ENCODE assay signal across 24 cellular contexts in genomic region chr1:950268-950667, GRCh38. TPM values are rescaled to one million over a fixed set of nuclear protein-coding genes. Genes with fewer than 3 reads are reported as not detected.
"Had no signal": no experiment of that assay in that cellular context is flagged by ENCODE, and none has a peak within 500 bp of the region (broad histone marks: within the 10 kb centered on the region; RNA-seq: fewer than 3 reads in every experiment).

No MANE protein-coding gene starts in this region.

- FAIRE-seq: endometrium had no signal

- H3K4me3 Mint-ChIP-seq: natural killer cell treated with Interleukin-12 subunit alpha and Interleukin-12 subunit beta and Interleukin-15 and Interleukin-18, amount 100 ng/mL, for 72 hours; type B pancreatic cell had no signal

- ATAC-seq: left colon; left ventricle myocardium superior; natural killer cell treated with Interleukin-12 subunit alpha and Interleukin-12 subunit beta and Interleukin-15 and Interleukin-18, amount 100 ng/mL, for 72 hours; sciatic nerve had no signal

- H3K27me3 Mint-ChIP-seq: natural killer cell treated with Interleukin-12 subunit alpha and Interleukin-12 subunit beta and Interleukin-15 and Interleukin-18, amount 100 ng/mL, for 72 hours; type B pancreatic cell had no signal

- H3K36me3 Mint-ChIP-seq: natural killer cell treated with Interleukin-12 subunit alpha and Interleukin-12 subunit beta and Interleukin-15 and Interleukin-18, amount 100 ng/mL, for 72 hours had no signal

- H3K27ac Mint-ChIP-seq: natural killer cell treated with Interleukin-12 subunit alpha and Interleukin-12 subunit beta and Interleukin-15 and Interleukin-18, amount 100 ng/mL, for 72 hours; type B pancreatic cell had no signal

- H3K9me3 ChIP-seq: esophagus squamous epithelium, neutrophil, psoas muscle, stomach had no signal

- H3K4me3 ChIP-seq: esophagus squamous epithelium, lung, psoas muscle, stomach had no signal

- H3K4me1 ChIP-seq: esophagus squamous epithelium, psoas muscle had no signal

- H3K27ac ChIP-seq: epithelial cell of prostate, esophagus squamous epithelium, neutrophil, psoas muscle, stomach had no signal

- H3K27me3 ChIP-seq: esophagus squamous epithelium, neutrophil, stomach had no signal

- DNase-seq: effector memory CD4-positive, alpha-beta T cell; esophagus squamous epithelium; foreskin fibroblast; head of caudate nucleus; hippocampal formation; left colon; left ventricle myocardium superior; mesenchymal stem cell; midbrain; psoas muscle; retina; stimulated activated naive CD4-positive, alpha-beta T cell; stomach; substantia nigra had no signal

RNA-seq across cellular contexts. Expression of gene PLEKHN1, which starts 16.0 kb away (rescaled TPM):
- total RNA-seq: left ventricle myocardium superior, psoas muscle, skeletal muscle tissue had no signal

RNA-seq across cellular contexts. Expression of gene SAMD11, which starts 26.5 kb away (rescaled TPM):
- total RNA-seq: natural killer cell treated with Interleukin-12 subunit alpha and Interleukin-12 subunit beta and Interleukin-15 and Interleukin-18, amount 100 ng/mL, for 72 hours had no signal

RNA-seq across cellular contexts. Expression of gene PERM1, which starts 31.6 kb away (rescaled TPM):
- total RNA-seq: esophagus squamous epithelium; kidney epithelial cell; natural killer cell treated with Interleukin-12 subunit alpha and Interleukin-12 subunit beta and Interleukin-15 and Interleukin-18, amount 100 ng/mL, for 72 hours; osteoblast; sciatic nerve had no signal
